ENCODE assay signal across 10 cellular contexts in genomic region chr5:134124289-134125194, GRCh38. TPM values are rescaled to one million over a fixed set of nuclear protein-coding genes. Genes with fewer than 3 reads are reported as not detected.
A peak's percentile ranks its signal among the peaks of the same experiment; 100 is the strongest.
DNase-seq lines count a peak whose midpoint lies in the region; ATAC-seq, FAIRE-seq and TF ChIP-seq lines count a peak whose summit lies in the region.
"Had no signal": no experiment of that assay in that cellular context is flagged by ENCODE, and none has a peak within 500 bp of the region (broad histone marks: within the 10 kb centered on the region; RNA-seq: fewer than 3 reads in every experiment).

No MANE protein-coding gene starts in this region.

- no peak overlapping the region for H3K4me3 ChIP-seq in bronchial epithelial cell (ENCODE audit: low read depth, low read length)
- no peak overlapping the region for H3K4me3 ChIP-seq in psoas muscle
- H3K4me3 ChIP-seq in hepatocyte = no peak overlapping the region

- H3K27ac ChIP-seq in psoas muscle (peak overlapping the region; percentile 31), hepatocyte (no peak overlapping the region)

- no peak for TF ChIP-seq CTCF in bronchial epithelial cell (IDR thresholded peaks at IDR 0.05; ENCODE audit: insufficient read depth, low read length, severe bottlenecking)
- TF ChIP-seq CTCF in psoas muscle (IDR thresholded peaks at IDR 0.05) = no peak
- TF ChIP-seq CTCF in hepatocyte (IDR thresholded peaks at IDR 0.05; ENCODE audit: poor library complexity) = no peak

- no peaks in the 10 kb centered on the region for H3K36me3 ChIP-seq in bronchial epithelial cell (ENCODE audit: control insufficient read depth, insufficient read depth, low read length)
- peaks cover 0 to 7% of the 10 kb centered on the region in 2 donors for H3K36me3 ChIP-seq in psoas muscle (ENCODE audit: insufficient read depth in 1 of 2, low read depth in 1 of 2)
- H3K36me3 ChIP-seq in hepatocyte (replicated peaks; ENCODE audit: insufficient read depth, low read depth) = no peaks in the 10 kb centered on the region

- FAIRE-seq in bronchial epithelial cell (lab: Jason Lieb, UNC) = no peak
- FAIRE-seq: GM18507 had no signal

- ATAC-seq in psoas muscle = no peak

- H3K9me2 ChIP-seq in hepatocyte (replicated peaks; ENCODE audit: insufficient read depth) = no peaks in the 10 kb centered on the region

- WGBS in psoas muscle, 3 donors = 70 to 79% (median 75%) methylated on average over 10 of the region's 10 CpGs
- WGBS in hepatocyte (ENCODE audit: low lambda C conversion rate, missing lambda C conversion rate) = 87% methylated on average over 8 of the region's 10 CpGs

- intact Hi-C loops in psoas muscle (cut with DNase I) = no loop called here

- H3K9me3 ChIP-seq in psoas muscle (no peaks in the 10 kb centered on the region), hepatocyte (ENCODE audit: low read depth) (no peaks in the 10 kb centered on the region)

- DNase-seq in EH (ENCODE audit: low read depth) = peak; percentile 83
- peak; percentile 97 for DNase-seq in M059J (ENCODE audit: low read depth)
- peak; percentile 42 for DNase-seq in bronchial epithelial cell (ENCODE audit: low read depth)
- no peak for DNase-seq in psoas muscle
- no peak for DNase-seq in LoVo (ENCODE audit: low spot score)
- no peak for DNase-seq in NCI-H446 treated with DMSO at 0.1 percent for 48 hours (lab: John Stamatoyannopoulos, UW)
- no peak for DNase-seq in hepatocyte (ENCODE audit: low spot score)
- no peak for DNase-seq in SHP77 treated with DMSO at 0.1 percent for 48 hours (lab: John Stamatoyannopoulos, UW)
- DNase-seq: NCI-H510A treated with DMSO at 0.1 percent for 48 hours had no signal

- no peaks in the 10 kb centered on the region for H3K79me2 ChIP-seq in hepatocyte

- H3K27me3 ChIP-seq in bronchial epithelial cell (ENCODE audit: control insufficient read depth, insufficient read depth, low read length) (no peaks in the 10 kb centered on the region), psoas muscle (ENCODE audit: insufficient read depth in 3 of 3, low read length in 2 of 3) (no peaks in the 10 kb centered on the region), hepatocyte (no peaks in the 10 kb centered on the region)

- H3K4me1 ChIP-seq in psoas muscle (peaks cover 12% of the 10 kb centered on the region), hepatocyte (ENCODE audit: insufficient read depth) (peaks cover 12% of the 10 kb centered on the region)

- no peaks in the 10 kb centered on the region for H4K20me1 ChIP-seq in hepatocyte (ENCODE audit: insufficient read depth, poor library complexity, severe bottlenecking)

- H3K4me2 ChIP-seq in hepatocyte = no peak overlapping the region

- no peak overlapping the region for H2AFZ ChIP-seq in hepatocyte

RNA-seq across cellular contexts. Expression of gene TCF7, which starts 10.1 kb away (rescaled TPM):
- total RNA-seq in M059J (2014; rRNA removed; shearing (Covaris generic)) = 5.2 and 7.4 TPM in 2 replicates
- total RNA-seq in bronchial epithelial cell = under 0.01 and 0.13 TPM in 2 replicates
- total RNA-seq in psoas muscle = 1 to 10 TPM in 2 of 4 donors, under 1 TPM in 2; 0.74 to 2.0 (median 1.0) TPM
- 1 to 10 TPM in 2 of 3 donors, under 1 TPM in 1; 0.24 to 2.6 (median 1.0) TPM for polyA plus RNA-seq in psoas muscle
- total RNA-seq in hepatocyte = 5.1 and 7.5 TPM in 2 replicates
- 5.7 and 8.1 TPM in 2 replicates for polyA plus RNA-seq in hepatocyte

RNA-seq across cellular contexts. Expression of gene SKP1, which starts 52.2 kb away (rescaled TPM):
- 707 and 715 TPM in 2 replicates for total RNA-seq in M059J (2014; rRNA removed; shearing (Covaris generic))
- total RNA-seq in bronchial epithelial cell = 157 and 293 TPM in 2 replicates
- total RNA-seq in psoas muscle = 100 to 1,000 TPM; 341 to 485 (median 393) TPM
- 1,000 to 10,000 TPM in 1 of 3 donors, 100 to 1,000 TPM in 2; 581 to 1,174 (median 638) TPM for polyA plus RNA-seq in psoas muscle
- total RNA-seq in hepatocyte = 500 and 543 TPM in 2 replicates
- polyA plus RNA-seq in hepatocyte = 719 and 723 TPM in 2 replicates

Comparison
In these comparisons a context has a peak if more than half of its experiments do, and no peak if none do; other contexts are left out.
1. DNase-seq: peak in EH (single experiment), M059J (single experiment) and bronchial epithelial cell (single experiment); none in psoas muscle (0 of 2), LoVo (single experiment), NCI-H446 treated with DMSO at 0.1 percent for 48 hours (single experiment), hepatocyte (single experiment) and SHP77 treated with DMSO at 0.1 percent for 48 hours (single experiment).